Comparison of ENCODE assay signal across 6 cellular contexts in genomic region chr15:93333126-93333525, GRCh38.
DNase-seq lines count a peak whose midpoint lies in the region; FAIRE-seq and TF ChIP-seq lines count a peak whose summit lies in the region.
"Not testable (repeated sequence)": the region's sequence is repeated elsewhere in the genome, so short reads cannot be mapped to it uniquely, and the experiment has no call there.

No MANE protein-coding gene starts in this region.

- H3K36me3 ChIP-seq in HUES48 (ENCODE audit: control insufficient read depth, insufficient read depth, low read length); H1 (ENCODE audit: control insufficient read depth in 2 of 4, insufficient read depth in 4 of 4, low read length in 3 of 4); hepatocyte (replicated peaks; ENCODE audit: insufficient read depth, low read depth); iPS-20b (ENCODE audit: insufficient read depth, low read depth, low read length): not testable (repeated sequence)

- H4K20me1 ChIP-seq in H1 (replicated peaks in 1 of 2; ENCODE audit: control insufficient read depth in 1 of 2, insufficient read depth in 2 of 2, low read length in 2 of 2); hepatocyte (ENCODE audit: insufficient read depth, poor library complexity, severe bottlenecking): not testable (repeated sequence)

- TF ChIP-seq RAD21 in H1 (IDR thresholded peaks at IDR 0.05 in 1 of 2, conservative IDR thresholded peaks at IDR 0.05 in 1 of 2; ENCODE audit: low read depth in 2 of 2, low read length in 2 of 2) = not testable (repeated sequence)

- H3K23me2 ChIP-seq in H1 (ENCODE audit: low read depth, low read length) = not testable (repeated sequence)

- not testable (repeated sequence) for H4K8ac ChIP-seq in H1 (ENCODE audit: extremely low read depth, insufficient read depth, low read length)

- POLR2A ChIA-PET in H1 (lab: Charles Lee; ENCODE audit: partially characterized antibody) = interaction anchor here (0.7 to 1.6 kb wide), 3 partner anchors 29 to 145 kb away, joined by 3 to 7 read pairs (median 3); no protein-coding TSS in a partner anchor

- not testable (repeated sequence) for TF ChIP-seq CTCF in H1 (IDR thresholded peaks at IDR 0.05; ENCODE audit: control extremely low read depth in 1 of 3, insufficient read depth in 1 of 3, low read depth in 1 of 3, low read length in 3 of 3); hepatocyte (IDR thresholded peaks at IDR 0.05; ENCODE audit: poor library complexity); nephron progenitor cell (IDR thresholded peaks at IDR 0.05)

- not testable (repeated sequence) for H3K79me1 ChIP-seq in H1 (ENCODE audit: low read depth, low read length)

- not testable (repeated sequence) for TF ChIP-seq EP300 in H1 (IDR thresholded peaks at IDR 0.05; ENCODE audit: borderline replicate concordance in 1 of 2, low read depth in 2 of 2, low read length in 2 of 2)

- not testable (repeated sequence) for H3K18ac ChIP-seq in H1 (ENCODE audit: extremely low read depth, low read length)

- H2AK5ac ChIP-seq in H1 (ENCODE audit: low read depth, low read length) = not testable (repeated sequence)

- not testable (repeated sequence) for H3K56ac ChIP-seq in H1 (replicated peaks; ENCODE audit: insufficient read length, low read depth, low read length)

- not testable (repeated sequence) for H3K9me3 Mint-ChIP-seq in nephron progenitor cell

- H3K9me2 ChIP-seq in hepatocyte (replicated peaks; ENCODE audit: insufficient read depth) = not testable (repeated sequence)

- not testable (repeated sequence) for H4K5ac ChIP-seq in H1 (ENCODE audit: insufficient read length, low read depth, low read length)

- peaks cover 63% of the 10 kb centered on the region for H3K27me3 ChIP-seq in HUES48 (ENCODE audit: control insufficient read depth, insufficient read depth, low read length)
- H3K27me3 ChIP-seq in H1 (replicated peaks in 1 of 4; ENCODE audit: control insufficient read depth in 3 of 4, extremely low read depth in 1 of 4, insufficient read depth in 3 of 4, low read length in 3 of 4) = peaks cover 5 to 44% (median 31%) of the 10 kb centered on the region in 4 experiments
- peaks cover 27% of the 10 kb centered on the region for H3K27me3 ChIP-seq in hepatocyte
- H3K27me3 ChIP-seq in iPS-20b (ENCODE audit: insufficient read depth, low read length) = peaks cover 62% of the 10 kb centered on the region

- H3K27ac Mint-ChIP-seq in nephron progenitor cell = not testable (repeated sequence)

- not testable (repeated sequence) for H3K9ac ChIP-seq in HUES48 (ENCODE audit: low read depth, low read length); H1 (replicated peaks in 1 of 4; ENCODE audit: extremely low read depth in 1 of 4, low read depth in 3 of 4, low read length in 3 of 4); iPS-20b (ENCODE audit: low read depth, low read length)

- not testable (repeated sequence) for FAIRE-seq in H1 (lab: Jason Lieb, UNC)

- DNase-seq in NCI-H2227 (lab: John Stamatoyannopoulos, UW; ENCODE audit: unreplicated experiment) = peak; percentile 1
- DNase-seq in H1 (ENCODE audit: low read depth in 1 of 2, low spot score in 2 of 2); hepatocyte (ENCODE audit: low spot score); nephron progenitor cell: not testable (repeated sequence)

- peaks cover 36% of the 10 kb centered on the region for H3K4me1 Mint-ChIP-seq in nephron progenitor cell

- H4K91ac ChIP-seq in H1 (replicated peaks; ENCODE audit: insufficient read length, low read length) = not testable (repeated sequence)

- WGBS in H1 (ENCODE audit: extremely low coverage in 1 of 2, insufficient coverage in 1 of 2, insufficient read length in 1 of 2, insufficient replicate concordance in 2 of 2, low coverage in 1 of 2, low lambda C conversion rate in 2 of 2, missing lambda C conversion rate in 1 of 2), 2 experiments = 5% methylated on average over 13 of the region's 16 CpGs; no CpG with 5 or more reads in 1 of the 2 experiments
- whole genome bisulfite sequencing in hepatocyte (ENCODE audit: low lambda C conversion rate, missing lambda C conversion rate) = 8% methylated on average over 11 of the region's 16 CpGs

- H3K4me2 ChIP-seq in H1 (ENCODE audit: insufficient read depth in 1 of 2, low read depth in 2 of 2, low read length in 2 of 2) = peak overlapping the region; percentile 67 to 78
- H3K4me2 ChIP-seq in hepatocyte = peak overlapping the region; percentile 46

- H3K27ac ChIP-seq in HUES48 (ENCODE audit: low read depth, low read length); H1 (ENCODE audit: low read depth, low read length); hepatocyte; iPS-20b (ENCODE audit: low read length): not testable (repeated sequence)

- not testable (repeated sequence) for H3K4ac ChIP-seq in H1 (replicated peaks; ENCODE audit: insufficient read length, low read depth, low read length)

- not testable (repeated sequence) for H3K23ac ChIP-seq in H1 (ENCODE audit: insufficient read length)

- TF ChIP-seq POLR2A in H1 (IDR thresholded peaks at IDR 0.05; ENCODE audit: control extremely low read depth in 1 of 2, low read depth in 2 of 2, low read length in 2 of 2) = not testable (repeated sequence)

- not testable (repeated sequence) for H3K14ac ChIP-seq in H1 (ENCODE audit: insufficient read length)

- not testable (repeated sequence) for H3K36me3 Mint-ChIP-seq in nephron progenitor cell (ENCODE audit: low read depth)

- not testable (repeated sequence) for H2BK5ac ChIP-seq in H1 (ENCODE audit: low read depth, low read length)

- not testable (repeated sequence) for H2BK120ac ChIP-seq in H1 (replicated peaks; ENCODE audit: low read depth, low read length)

- H3K4me1 ChIP-seq in HUES48 (ENCODE audit: control insufficient read depth, insufficient read depth, low read length) (peaks cover 40% of the 10 kb centered on the region), H1 (replicated peaks in 1 of 4; ENCODE audit: control insufficient read depth in 3 of 4, insufficient read depth in 4 of 4, low read length in 3 of 4) (peaks cover 4 to 19% (median 11%) of the 10 kb centered on the region in 4 experiments), hepatocyte (ENCODE audit: insufficient read depth) (peaks cover 13% of the 10 kb centered on the region), iPS-20b (ENCODE audit: insufficient read depth, low read length) (peaks cover 22% of the 10 kb centered on the region; the same call in 1 of the 2 replicates)

- not testable (repeated sequence) for H2BK15ac ChIP-seq in H1 (ENCODE audit: low read length)

- H2BK20ac ChIP-seq in H1 (ENCODE audit: low read length) = not testable (repeated sequence)

- CTCF ChIA-PET in H1 (lab: Charles Lee; ENCODE audit: partially characterized antibody) = interaction anchor here (0.8 to 4.0 kb wide), 18 partner anchors 9 to 302 kb away, joined by 3 to 22 read pairs (median 5); partner anchors contain the start of gene RGMA

- peak overlapping the region; percentile 65 for H3K4me3 Mint-ChIP-seq in nephron progenitor cell

- H3K79me2 ChIP-seq in H1 (ENCODE audit: control insufficient read depth in 1 of 2, insufficient read depth in 2 of 2, low read length in 2 of 2); hepatocyte: not testable (repeated sequence)

- H3K4me3 ChIP-seq in HUES48 (ENCODE audit: low read depth, low read length) = peak overlapping the region; percentile 14; the same call in 1 of the 2 replicates
- peak overlapping the region in 3 of 4 experiments; percentile 30 to 53 (median 32); a peak in 7 of 8 replicates for H3K4me3 ChIP-seq in H1 (ENCODE audit: extremely low read depth in 1 of 4, insufficient read depth in 2 of 4, low read depth in 3 of 4, low read length in 4 of 4)
- not testable (repeated sequence) for H3K4me3 ChIP-seq in hepatocyte
- peak overlapping the region; percentile 49; the same call in 1 of the 2 replicates for H3K4me3 ChIP-seq in iPS-20b (ENCODE audit: low read length)

- H3K27me3 Mint-ChIP-seq in nephron progenitor cell (ENCODE audit: low read depth, poor library complexity) = peaks cover 56% of the 10 kb centered on the region

- H3K9me3 ChIP-seq in HUES48 (ENCODE audit: control insufficient read depth, insufficient read depth, low read length); H1 (ENCODE audit: insufficient read depth in 2 of 2, low read depth in 1 of 2, low read length in 1 of 2); hepatocyte (ENCODE audit: low read depth); iPS-20b (ENCODE audit: insufficient read depth, low read depth, low read length): not testable (repeated sequence)

- H2BK12ac ChIP-seq in H1 (ENCODE audit: low read depth, low read length) = not testable (repeated sequence)

- H2AFZ ChIP-seq in H1 (ENCODE audit: low read length); hepatocyte: not testable (repeated sequence)

TF ChIP-seq in H1, 55 proteins besides CTCF, POLR2A, EP300 and RAD21:
- TF ChIP-seq EZH2 (IDR thresholded peaks at IDR 0.05; ENCODE audit: low read depth, low read length, severe bottlenecking) = peak; percentile 12
TF ChIP-seq in H1: peak in this region for 1; not testable (repeated sequence) for 54.
